Comparison of ENCODE assay signal across 8 cellular contexts in the genomic region with DNA sequence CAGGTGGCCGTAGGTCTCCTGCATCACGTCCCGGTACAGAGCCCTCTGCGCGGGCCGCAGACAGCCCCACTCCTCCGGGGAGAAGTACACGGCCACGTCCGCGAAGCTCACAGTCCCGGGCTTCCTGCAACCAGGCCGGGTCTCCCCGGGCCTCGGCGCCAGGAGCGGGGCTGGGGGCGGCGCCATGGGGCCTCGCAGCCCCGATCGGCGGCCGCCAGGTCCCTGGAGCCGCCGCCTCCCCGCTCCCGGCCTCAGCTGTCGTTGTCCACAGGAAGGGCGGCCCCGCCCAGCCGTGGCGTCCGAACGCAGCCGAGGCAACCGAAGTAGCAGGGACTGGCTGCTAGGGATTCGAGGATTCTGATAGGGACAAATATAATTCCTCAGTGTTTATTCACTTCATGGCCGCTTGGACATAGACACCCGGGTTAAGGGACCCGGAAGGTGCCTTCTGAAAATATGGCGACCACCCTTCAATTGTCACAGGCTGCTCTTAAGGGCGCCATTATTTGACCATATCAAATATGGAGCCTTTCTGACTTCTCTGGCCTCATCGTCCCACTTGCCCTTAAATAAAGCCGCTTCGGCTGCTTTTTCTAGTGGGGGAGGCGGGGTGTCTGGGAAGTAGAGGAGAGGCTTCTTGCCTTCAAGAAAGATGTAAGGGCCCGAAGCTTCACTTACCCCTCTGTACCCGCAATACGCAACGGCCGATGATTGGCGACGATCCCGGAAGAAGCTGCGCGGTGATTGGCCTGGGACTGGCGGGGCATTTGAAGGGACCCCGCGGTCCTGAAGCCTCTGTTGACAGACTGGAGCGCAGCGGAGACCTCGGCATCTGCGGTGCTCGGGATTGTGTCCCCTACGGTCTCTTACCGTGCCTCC. TPM values are rescaled to one million over a fixed set of nuclear protein-coding genes. Genes with fewer than 3 reads are reported as not detected.
DNase-seq lines count a peak whose midpoint lies in the region; ATAC-seq lines count a peak whose summit lies in the region.

Gene ZNF688, minus strand, starts transcription at position 271 of the 879 bp plus-strand sequence. Its CDS starts 85 bp downstream, at position 186.

- H3K27ac Mint-ChIP-seq in CD8-positive, alpha-beta memory T cell: peak within 1 kb of the TSS; percentile 89 to 99 (median 96)

- H2BK12ac ChIP-seq in mesenchymal stem cell (ENCODE audit: low read length in 2 of 2): peak within 1 kb of the TSS in 1 of 2 experiments; percentile 43

- WGBS in mesenchymal stem cell: 1% methylated on average over 64 of the region's 67 CpGs

- peak within 1 kb of the TSS; percentile 15 for H2BK5ac ChIP-seq in mesenchymal stem cell (ENCODE audit: low read depth, low read length, poor library complexity, severe bottlenecking)

- peak within 1 kb of the TSS; percentile 85 to 91 for H3K18ac ChIP-seq in mesenchymal stem cell (ENCODE audit: low read depth in 1 of 2, low read length in 2 of 2)

- CTCF ChIA-PET in CD8-positive, alpha-beta memory T cell (lab: Charles Lee): interaction anchor here (0.6 to 2.7 kb wide), 16 partner anchors 14 to 154 kb away, joined by 3 to 23 read pairs (median 4); partner anchors contain the start of genes DCTPP1, ZNF747, ZNF764 and ZNF785

- H4K91ac ChIP-seq in mesenchymal stem cell (ENCODE audit: low read length): peak within 1 kb of the TSS; percentile 79

- H3K9ac ChIP-seq in endocrine pancreas (ENCODE audit: control insufficient read depth, insufficient read depth, low read length) (peak within 1 kb of the TSS; percentile 97), mesenchymal stem cell (ENCODE audit: low read length) (peak within 1 kb of the TSS; percentile 92)

- H3K36me3 Mint-ChIP-seq in CD8-positive, alpha-beta memory T cell: peaks cover 0 to 15% (median 2%) of the 10 kb centered on the region in 3 donors

- H3K4ac ChIP-seq in mesenchymal stem cell (ENCODE audit: low read depth in 1 of 2, low read length in 2 of 2): peak within 1 kb of the TSS; percentile 84 to 90

- peak within 1 kb of the TSS; percentile 78 for H3K4me3 ChIP-seq in CD8-positive, alpha-beta memory T cell (ENCODE audit: low read length)
- peak within 1 kb of the TSS; percentile 50 for H3K4me3 ChIP-seq in endocrine pancreas (ENCODE audit: control insufficient read depth, insufficient read depth, low read length)
- peak within 1 kb of the TSS; percentile 66 to 89 for H3K4me3 ChIP-seq in mesenchymal stem cell (ENCODE audit: insufficient read depth in 1 of 2, low read depth in 1 of 2, low read length in 2 of 2)

- peak within 1 kb of the TSS; percentile 92 for H3K27ac ChIP-seq in CD8-positive, alpha-beta memory T cell (ENCODE audit: low read depth, low read length)
- peak within 1 kb of the TSS; percentile 92 for H3K27ac ChIP-seq in mesenchymal stem cell (ENCODE audit: low read length, poor library complexity, severe bottlenecking)

- no peaks in the 10 kb centered on the region for H3K27me3 ChIP-seq in CD8-positive, alpha-beta memory T cell (ENCODE audit: insufficient read depth, low read length, poor library complexity, severe bottlenecking)
- H3K27me3 ChIP-seq in endocrine pancreas (ENCODE audit: control insufficient read depth, insufficient read depth, low read length) (no peaks in the 10 kb centered on the region), mesenchymal stem cell (ENCODE audit: control insufficient read depth in 1 of 2, insufficient read depth in 1 of 2, low read length in 2 of 2) (no peaks in the 10 kb centered on the region)

- H3K4me3 Mint-ChIP-seq in CD8-positive, alpha-beta memory T cell: peak within 1 kb of the TSS; percentile 87 to 96 (median 91)

- POLR2A ChIA-PET in CD8-positive, alpha-beta memory T cell (lab: Charles Lee): interaction anchor here (0.5 to 2.8 kb wide), 24 partner anchors 10 to 937 kb away, joined by 3 to 55 read pairs (median 4); partner anchors contain the start of genes DCTPP1, FBRS, PRR14 and ZNF689

- ATAC-seq in GM19468 (IDR thresholded peaks at IDR 0.05; ENCODE audit: extremely low read depth, unreplicated experiment): peak; percentile 50

- peak within 1 kb of the TSS; percentile 26 for H2BK15ac ChIP-seq in mesenchymal stem cell (ENCODE audit: low read depth, poor library complexity, severe bottlenecking)

- DNase-seq in CD8-positive, alpha-beta memory T cell: peak; percentile 92 to 98 (median 96)
- peak; percentile 98 for DNase-seq in HT1080 (ENCODE audit: low read depth)
- peak; percentile 99 for DNase-seq in NOMO-1 treated with DMSO at 0.1 percent for 48 hours (lab: John Stamatoyannopoulos, UW; ENCODE audit: unreplicated experiment)
- DNase-seq in activated CD8-positive, alpha-beta memory T cell treated with anti-CD3 and anti-CD28 coated beads for 48 hours (ENCODE audit: low read depth in 2 of 3, low spot score in 2 of 3): peak; percentile 76 to 83 (median 83)
- peak; percentile 98 for DNase-seq in mesenchymal stem cell
- peak; percentile 87 for DNase-seq in stimulated activated CD8-positive, alpha-beta memory T cell treated with anti-CD3 and anti-CD28 coated beads, Interleukin-12 subunit alpha, Interleukin-12 subunit beta, amount 100 ng/mL, for 4 hours (ENCODE audit: low read depth)

- H3K36me3 ChIP-seq in CD8-positive, alpha-beta memory T cell (ENCODE audit: insufficient read depth, low read length): no peaks in the 10 kb centered on the region
- H3K36me3 ChIP-seq in endocrine pancreas (ENCODE audit: control insufficient read depth, insufficient read depth, low read length) (no peaks in the 10 kb centered on the region), mesenchymal stem cell (ENCODE audit: control insufficient read depth in 1 of 2, insufficient read depth in 2 of 2, low read depth in 1 of 2, low read length in 2 of 2) (peaks cover 0 to 9% of the 10 kb centered on the region in 2 experiments)

- no peaks in the 10 kb centered on the region for H3K27me3 Mint-ChIP-seq in CD8-positive, alpha-beta memory T cell

- peaks cover 14% of the 10 kb centered on the region for H3K79me1 ChIP-seq in mesenchymal stem cell (replicated peaks; ENCODE audit: low read length, poor library complexity, severe bottlenecking)

- peak within 1 kb of the TSS; percentile 95 for H4K8ac ChIP-seq in mesenchymal stem cell (ENCODE audit: low read length)

- peak within 1 kb of the TSS; percentile 81 for H2BK120ac ChIP-seq in mesenchymal stem cell (ENCODE audit: low read depth, low read length)

- no peak within 1 kb of the TSS for H2AK5ac ChIP-seq in mesenchymal stem cell (ENCODE audit: low read length, severe bottlenecking)

- H3K9me3 Mint-ChIP-seq in CD8-positive, alpha-beta memory T cell: no peaks in the 10 kb centered on the region

- H3K4me2 ChIP-seq in mesenchymal stem cell (ENCODE audit: low read length, poor library complexity, severe bottlenecking): peak within 1 kb of the TSS; percentile 94

- H3K23ac ChIP-seq in mesenchymal stem cell (ENCODE audit: low read length in 2 of 2): peak within 1 kb of the TSS in 1 of 2 experiments; percentile 29

- H3K4me1 ChIP-seq in CD8-positive, alpha-beta memory T cell (ENCODE audit: insufficient read depth, low read length): peaks cover 44% of the 10 kb centered on the region
- H3K4me1 ChIP-seq in endocrine pancreas (ENCODE audit: control insufficient read depth, insufficient read depth, low read length): no peaks in the 10 kb centered on the region
- peaks cover 13% of the 10 kb centered on the region for H3K4me1 ChIP-seq in mesenchymal stem cell (ENCODE audit: control insufficient read depth, insufficient read depth, low read depth, low read length)

- no peaks in the 10 kb centered on the region for H3K9me3 ChIP-seq in CD8-positive, alpha-beta memory T cell (ENCODE audit: low read length)
- no peaks in the 10 kb centered on the region for H3K9me3 ChIP-seq in endocrine pancreas (ENCODE audit: control insufficient read depth, low read length)
- H3K9me3 ChIP-seq in mesenchymal stem cell (ENCODE audit: control insufficient read depth, low read length): no peaks in the 10 kb centered on the region

- peak within 1 kb of the TSS in 1 of 2 experiments; percentile 8 for H3K14ac ChIP-seq in mesenchymal stem cell (ENCODE audit: low read length in 2 of 2)

- H3K4me1 Mint-ChIP-seq in CD8-positive, alpha-beta memory T cell: peaks cover 20 to 49% (median 31%) of the 10 kb centered on the region in 3 donors

- peak within 1 kb of the TSS; percentile 83 for H2AFZ ChIP-seq in mesenchymal stem cell (ENCODE audit: low read depth, low read length)

RNA-seq across cellular contexts. Expression of gene ZNF688, which starts in this region (rescaled TPM):
- total RNA-seq in CD8-positive, alpha-beta memory T cell: 10 to 100 TPM in 1 of 2 experiments, 1 to 10 TPM in 1; 9.6 to 10.8 TPM
- polyA plus RNA-seq in CD8-positive, alpha-beta memory T cell: 28.5 TPM
- total RNA-seq in HT1080 (2014; rRNA removed; shearing (Covaris generic)): 6.5 and 7.2 TPM in 2 replicates
- polyA plus RNA-seq in HT1080 (2015; cell fraction: cytosol; rRNA removed): 4.9 and 5.7 TPM in 2 replicates
- polyA plus RNA-seq in HT1080 (2015; cell fraction: nucleus; rRNA removed): 6.8 and 6.9 TPM in 2 replicates
- polyA plus RNA-seq in mesenchymal stem cell (2013, experiment 1 of 2): 6.7 TPM
- polyA plus RNA-seq in mesenchymal stem cell (2013, experiment 2 of 2): 7.8 TPM

Comparison
In these comparisons a context has a peak if more than half of its experiments do, and no peak if none do; other contexts are left out.
1. Peak in every context shown above with its lines: DNase-seq, ATAC-seq, H3K4me3 ChIP-seq and H3K27ac ChIP-seq.